ENCODE assay signal across 35 cellular contexts in genomic region chr11:130429983-130430382, GRCh38. TPM values are rescaled to one million over a fixed set of nuclear protein-coding genes. Genes with fewer than 3 reads are reported as not detected.
"Had no signal": no experiment of that assay in that cellular context is flagged by ENCODE, and none has a peak within 500 bp of the region (broad histone marks: within the 10 kb centered on the region; RNA-seq: fewer than 3 reads in every experiment).

No MANE protein-coding gene starts in this region.

- H3K9me3 ChIP-seq: adrenal gland, body of pancreas, Peyer's patch had no signal

- H3K4me3 ChIP-seq: adrenal gland, body of pancreas, Peyer's patch had no signal

- H3K27ac Mint-ChIP-seq: activated B cell treated with CpG ODN at 0.5 μM for 24 hours; activated CD4-positive, alpha-beta memory T cell treated with anti-CD3 and anti-CD28 coated beads for 36 hours; activated naive CD4-positive, alpha-beta T cell treated with anti-CD3 and anti-CD28 coated beads for 36 hours; activated naive CD4-positive, alpha-beta T cell treated with anti-CD3 and anti-CD28 coated beads, Interleukin-2, amount 50 U/mL, for 72 hours; activated T-helper 1 cell treated with anti-CD3 and anti-CD28 coated beads, Interleukin-12 subunit alpha, Interleukin-12 subunit beta, Interleukin-2, Interleukin-4 antibody, amounts not matched to agents 30 ng/mL and 10 ng/mL and 1 ng/mL, durations not matched to agents 14 hours and 24 hours and 36 hours had no signal

- H3K36me3 ChIP-seq: adrenal gland, Peyer's patch had no signal

- ATAC-seq: activated naive CD4-positive, alpha-beta T cell treated with anti-CD3 and anti-CD28 coated beads, Interleukin-2, amount 50 U/mL, for 72 hours; activated T-cell treated with anti-CD3 and anti-CD28 coated beads, Interleukin-2, amount 50 U/mL, for 4 hours; body of pancreas; PC-3; SK-N-SH treated with all-trans-retinoic acid at 6 μM for 48 hours had no signal

- H3K27ac ChIP-seq: adrenal gland, body of pancreas, KMS-11, Peyer's patch, VCaP had no signal

- H3K36me3 Mint-ChIP-seq: activated CD4-positive, alpha-beta memory T cell treated with anti-CD3 and anti-CD28 coated beads for 36 hours had no signal

- H3K9me3 Mint-ChIP-seq: activated B cell treated with CpG ODN at 0.5 μM for 24 hours; activated CD4-positive, alpha-beta memory T cell treated with anti-CD3 and anti-CD28 coated beads for 36 hours; activated naive CD4-positive, alpha-beta T cell treated with anti-CD3 and anti-CD28 coated beads for 36 hours; activated naive CD4-positive, alpha-beta T cell treated with anti-CD3 and anti-CD28 coated beads, Interleukin-2, amount 50 U/mL, for 72 hours; activated T-cell treated with anti-CD3 and anti-CD28 coated beads, Interleukin-2, amount 50 U/mL, for 4 hours; activated T-helper 1 cell treated with anti-CD3 and anti-CD28 coated beads, Interleukin-12 subunit alpha, Interleukin-12 subunit beta, Interleukin-2, Interleukin-4 antibody, amounts not matched to agents 30 ng/mL and 10 ng/mL and 1 ng/mL, durations not matched to agents 14 hours and 24 hours and 36 hours had no signal

- H3K4me3 Mint-ChIP-seq: activated B cell treated with CpG ODN at 0.5 μM for 24 hours; activated CD4-positive, alpha-beta memory T cell treated with anti-CD3 and anti-CD28 coated beads for 36 hours; activated naive CD4-positive, alpha-beta T cell treated with anti-CD3 and anti-CD28 coated beads for 36 hours; activated T-cell treated with anti-CD3 and anti-CD28 coated beads, Interleukin-2, amount 50 U/mL, for 4 hours had no signal

- DNase-seq: activated B cell treated with CpG ODN at 0.5 μM for 24 hours; activated CD4-positive, alpha-beta memory T cell treated with anti-CD3 and anti-CD28 coated beads for 36 hours; activated CD4-positive, alpha-beta T cell treated with anti-CD3 and anti-CD28 coated beads for 4 hours; activated CD4-positive, alpha-beta T cell treated with anti-CD3 and anti-CD28 coated beads, Interleukin-2, amount 50 U/mL, for 1 hour; activated CD4-positive, CD25-positive, alpha-beta regulatory T cell treated with anti-CD3 and anti-CD28 coated beads, Interleukin-2, amount 50 U/mL, for 72 hours; activated CD8-positive, alpha-beta memory T cell treated with anti-CD3 and anti-CD28 coated beads, Interleukin-2, amount 50 U/mL, for 4 hours; activated gamma-delta T cell treated with Interleukin-2 at 50 U/mL for 16 hours; activated naive CD4-positive, alpha-beta T cell treated with anti-CD3 and anti-CD28 coated beads for 36 hours; activated T-cell treated with anti-CD3 and anti-CD28 coated beads for 4 hours; activated T-cell treated with anti-CD3 and anti-CD28 coated beads, Interleukin-2, amount 50 U/mL, for 4 hours; adrenal gland; body of pancreas; MM.1S; MV-4-11; NCI-H1092; NCI-H1436 treated with DMSO at 0.1 percent for 48 hours; NCI-H1694 treated with DMSO at 0.1 percent for 48 hours; NCI-H2029; NCI-H345; NCI-H524 treated with DMSO at 0.1 percent for 48 hours; PC-3; Peyer's patch; RPMI8226; SIG-M5; T-helper 1 cell; T-helper 2 cell; T-helper 9 cell had no signal

RNA-seq across cellular contexts. Expression of gene ADAMTS8, which starts 1.6 kb away (rescaled TPM):
- total RNA-seq: activated B cell treated with CpG ODN at 0.5 μM for 24 hours; activated CD4-positive, alpha-beta memory T cell treated with anti-CD3 and anti-CD28 coated beads for 36 hours; activated naive CD4-positive, alpha-beta T cell treated with anti-CD3 and anti-CD28 coated beads for 36 hours; activated naive CD4-positive, alpha-beta T cell treated with anti-CD3 and anti-CD28 coated beads, Interleukin-2, amount 50 U/mL, for 72 hours; activated T-helper 1 cell treated with anti-CD3 and anti-CD28 coated beads, Interleukin-12 subunit alpha, Interleukin-12 subunit beta, Interleukin-2, Interleukin-4 antibody, amounts not matched to agents 30 ng/mL and 10 ng/mL and 1 ng/mL, durations not matched to agents 14 hours and 24 hours and 36 hours; bronchial epithelial cell; LHCN-M2; PC-3 had no signal

RNA-seq across cellular contexts. Expression of gene ADAMTS15, which starts 18.5 kb away (rescaled TPM):
- total RNA-seq: activated B cell treated with CpG ODN at 0.5 μM for 24 hours; activated CD4-positive, alpha-beta memory T cell treated with anti-CD3 and anti-CD28 coated beads for 36 hours; activated naive CD4-positive, alpha-beta T cell treated with anti-CD3 and anti-CD28 coated beads for 36 hours; activated naive CD4-positive, alpha-beta T cell treated with anti-CD3 and anti-CD28 coated beads, Interleukin-2, amount 50 U/mL, for 72 hours; activated T-cell treated with anti-CD3 and anti-CD28 coated beads, Interleukin-2, amount 50 U/mL, for 4 hours; activated T-helper 1 cell treated with anti-CD3 and anti-CD28 coated beads, Interleukin-12 subunit alpha, Interleukin-12 subunit beta, Interleukin-2, Interleukin-4 antibody, amounts not matched to agents 30 ng/mL and 10 ng/mL and 1 ng/mL, durations not matched to agents 14 hours and 24 hours and 36 hours; SK-MEL-5 had no signal
